8 cellular contexts compared by ENCODE assay signal in genomic region chr15:56732881-56733130, GRCh38. TPM values are rescaled to one million over a fixed set of nuclear protein-coding genes. Genes with fewer than 3 reads are reported as not detected.
DNase-seq lines count a peak whose midpoint lies in the region; ATAC-seq and TF ChIP-seq lines count a peak whose summit lies in the region.

No MANE protein-coding gene starts in this region.

- H3K27ac Mint-ChIP-seq in T-helper 1 cell treated with Interleukin-12 subunit alpha and Interleukin-12 subunit beta and Interleukin-4 antibody, amounts not matched to agents 30 μg/mL and 1 μg/mL, for 36 hours, result peak overlapping the region; percentile 97
- H3K27ac Mint-ChIP-seq in T-helper 17 cell, result peak overlapping the region; percentile 96

- peak overlapping the region; percentile 60 for H3K4me3 ChIP-seq in skeletal muscle cell (ENCODE audit: low read depth, low read length)

- H3K9me3 ChIP-seq in T-helper 17 cell (ENCODE audit: control insufficient read depth, low read length, poor library complexity, severe bottlenecking), result peaks cover 2% of the 10 kb centered on the region

- ATAC-seq in T-helper 17 cell, result no peak
- no peak for ATAC-seq in foreskin keratinocyte
- no peak for ATAC-seq in HG02759 (IDR thresholded peaks at IDR 0.05; ENCODE audit: unreplicated experiment)
- no peak for ATAC-seq in HG02884 (IDR thresholded peaks at IDR 0.05; ENCODE audit: unreplicated experiment)

- H3K9me3 Mint-ChIP-seq in T-helper 1 cell treated with Interleukin-12 subunit alpha and Interleukin-12 subunit beta and Interleukin-4 antibody, amounts not matched to agents 30 μg/mL and 1 μg/mL, for 36 hours, result peaks cover 8% of the 10 kb centered on the region

- peak overlapping the region; percentile 95 for H3K27ac ChIP-seq in foreskin keratinocyte

- peak overlapping the region; percentile 99 for H3K4me3 Mint-ChIP-seq in T-helper 1 cell treated with Interleukin-12 subunit alpha and Interleukin-12 subunit beta and Interleukin-4 antibody, amounts not matched to agents 30 μg/mL and 1 μg/mL, for 36 hours
- peak overlapping the region; percentile 95 for H3K4me3 Mint-ChIP-seq in T-helper 17 cell

- H3K4me1 Mint-ChIP-seq in T-helper 1 cell treated with Interleukin-12 subunit alpha and Interleukin-12 subunit beta and Interleukin-4 antibody, amounts not matched to agents 30 μg/mL and 1 μg/mL, for 36 hours (ENCODE audit: low read depth), result peaks cover 29% of the 10 kb centered on the region
- H3K4me1 Mint-ChIP-seq in T-helper 17 cell, result peaks cover 25% of the 10 kb centered on the region

- TF ChIP-seq CTCF in foreskin keratinocyte (conservative IDR thresholded peaks at IDR 0.05), result no peak

- DNase-seq in T-helper 1 cell, result no peak
- no peak for DNase-seq in T-helper 17 cell
- peak in 1 of 2 donors; percentile 40 for DNase-seq in foreskin keratinocyte
- DNase-seq in skeletal muscle cell (ENCODE audit: low read depth), result no peak
- no peak for DNase-seq in ecto neural progenitor cell (ENCODE audit: low spot score)

- peaks cover 27% of the 10 kb centered on the region for H3K36me3 Mint-ChIP-seq in T-helper 1 cell treated with Interleukin-12 subunit alpha and Interleukin-12 subunit beta and Interleukin-4 antibody, amounts not matched to agents 30 μg/mL and 1 μg/mL, for 36 hours (ENCODE audit: low read depth)
- H3K36me3 Mint-ChIP-seq in T-helper 17 cell (ENCODE audit: low read depth), result no peaks in the 10 kb centered on the region

- H3K4me1 ChIP-seq in foreskin keratinocyte, result no peaks in the 10 kb centered on the region

- H3K27me3 ChIP-seq in foreskin keratinocyte, result no peaks in the 10 kb centered on the region

- no peaks in the 10 kb centered on the region for H3K27me3 Mint-ChIP-seq in T-helper 1 cell treated with Interleukin-12 subunit alpha and Interleukin-12 subunit beta and Interleukin-4 antibody, amounts not matched to agents 30 μg/mL and 1 μg/mL, for 36 hours (ENCODE audit: low read depth)
- no peaks in the 10 kb centered on the region for H3K27me3 Mint-ChIP-seq in T-helper 17 cell

RNA-seq across cellular contexts. Expression of gene ZNF280D, which starts 0.5 kb away (rescaled TPM):
- total RNA-seq in T-helper 17 cell, result 10 to 100 TPM; 30.7 to 34.4 TPM
- 10.0 and 11.6 TPM in 2 replicates for total RNA-seq in foreskin keratinocyte
- polyA plus RNA-seq in foreskin keratinocyte, result 4.3 and 4.6 TPM in 2 replicates
